Comparison of ENCODE assay signal across 17 cellular contexts in the genomic region with DNA sequence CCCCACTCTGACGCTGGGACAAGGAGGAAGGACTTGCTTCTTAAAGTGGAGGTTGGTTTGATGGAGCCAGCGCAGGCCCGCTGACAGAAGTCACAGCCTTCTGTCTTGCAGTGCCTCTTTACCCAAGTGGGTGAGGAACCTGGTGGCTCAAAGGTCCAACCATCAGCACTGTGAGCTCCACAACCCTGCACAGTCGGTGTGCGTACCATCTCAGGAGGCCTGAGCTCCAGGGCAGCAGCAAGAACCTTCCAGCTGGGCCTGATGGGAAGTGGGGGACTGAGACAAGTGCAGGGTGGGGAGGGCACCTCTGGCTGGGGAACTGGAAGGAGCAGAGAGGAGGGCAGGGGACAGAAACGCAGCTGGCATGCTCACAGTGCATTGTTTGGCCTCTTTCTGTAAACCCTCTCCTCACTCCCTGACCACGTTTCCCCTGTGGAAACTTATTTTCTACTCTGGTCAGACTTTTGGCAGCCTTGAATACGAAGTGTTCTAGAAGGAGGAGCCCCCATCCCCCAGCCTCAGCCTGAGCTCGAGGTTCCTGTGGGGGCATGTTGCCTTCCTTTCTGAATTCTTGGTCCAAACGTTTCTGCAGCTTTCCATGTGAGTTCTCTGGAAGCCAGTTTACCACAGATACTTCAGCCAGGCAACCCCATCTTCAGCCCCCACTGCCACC.
DNase-seq lines count a peak whose midpoint lies in the region; ATAC-seq and TF ChIP-seq lines count a peak whose summit lies in the region.
"Had no signal": no experiment of that assay in that cellular context is flagged by ENCODE, and none has a peak within 500 bp of the region (broad histone marks: within the 10 kb centered on the region; RNA-seq: fewer than 3 reads in every experiment).

No MANE protein-coding gene starts in this region.

- H3K27ac ChIP-seq in vagina: no peak overlapping the region
- H3K27ac ChIP-seq: heart left ventricle, left lung had no signal

- no peak overlapping the region for H3K4me3 ChIP-seq in vagina
- H3K4me3 ChIP-seq: heart left ventricle, left lung had no signal

- no peaks in the 10 kb centered on the region for H3K9me3 Mint-ChIP-seq in dendritic cell treated with granulocyte-macrophage colony-stimulating factor and Interleukin-4, amounts not matched to agents 40 ng/mL and 50 ng/mL, for 4 days
- H3K9me3 Mint-ChIP-seq: activated T-helper 17 cell treated with anti-CD3 and anti-CD28 coated beads, Interleukin-2, amount 50 U/mL, for 72 hours; HFFc6; nephron progenitor cell; stimulated activated effector memory CD8-positive, alpha-beta T cell treated with anti-CD3 and anti-CD28 coated beads, Interleukin-12 subunit alpha, Interleukin-12 subunit beta, amount 100 ng/mL, for 72 hours had no signal

- peaks cover 67% of the 10 kb centered on the region for H3K4me1 Mint-ChIP-seq in dendritic cell treated with granulocyte-macrophage colony-stimulating factor and Interleukin-4, amounts not matched to agents 40 ng/mL and 50 ng/mL, for 4 days (ENCODE audit: low read depth)
- H3K4me1 Mint-ChIP-seq: activated T-helper 17 cell treated with anti-CD3 and anti-CD28 coated beads, Interleukin-2, amount 50 U/mL, for 72 hours; stimulated activated effector memory CD8-positive, alpha-beta T cell treated with anti-CD3 and anti-CD28 coated beads, Interleukin-12 subunit alpha, Interleukin-12 subunit beta, amount 100 ng/mL, for 72 hours had no signal

- no peaks in the 10 kb centered on the region for H3K27me3 ChIP-seq in vagina
- H3K27me3 ChIP-seq: heart left ventricle, left lung had no signal

- peaks cover 3% of the 10 kb centered on the region for H3K27me3 Mint-ChIP-seq in dendritic cell treated with granulocyte-macrophage colony-stimulating factor and Interleukin-4, amounts not matched to agents 40 ng/mL and 50 ng/mL, for 4 days

- peak; percentile 17 for DNase-seq in activated CD8-positive, alpha-beta memory T cell treated with anti-CD3 and anti-CD28 coated beads for 24 hours
- DNase-seq in activated CD8-positive, alpha-beta memory T cell treated with anti-CD3 and anti-CD28 coated beads, Interleukin-2, amount 50 U/mL, for 4 hours: no peak
- DNase-seq in mucosa of gallbladder (ENCODE audit: low spot score) (peak; percentile 8), vagina (ENCODE audit: extremely low spot score in 2 of 2) (peak; percentile 62 to 88), NCI-H345 treated with DMSO at 0.1 percent for 48 hours (lab: John Stamatoyannopoulos, UW; ENCODE audit: unreplicated experiment) (no peak)
- no peak for DNase-seq in activated T-cell treated with anti-CD3 and anti-CD28 coated beads, Interleukin-2, amount 50 U/mL, for 1 hour
- DNase-seq: AML-193, heart left ventricle, HFFc6, left lung, NCI-H1048, NCI-H187, nephron progenitor cell had no signal

- H3K4me3 Mint-ChIP-seq in dendritic cell treated with granulocyte-macrophage colony-stimulating factor and Interleukin-4, amounts not matched to agents 40 ng/mL and 50 ng/mL, for 4 days: no peak overlapping the region
- H3K4me3 Mint-ChIP-seq: activated T-helper 17 cell treated with anti-CD3 and anti-CD28 coated beads, Interleukin-2, amount 50 U/mL, for 72 hours; HFFc6; nephron progenitor cell; stimulated activated effector memory CD8-positive, alpha-beta T cell treated with anti-CD3 and anti-CD28 coated beads, Interleukin-12 subunit alpha, Interleukin-12 subunit beta, amount 100 ng/mL, for 72 hours had no signal

- no peak for ATAC-seq in HG02840 (IDR thresholded peaks at IDR 0.05; ENCODE audit: low FRiP score, unreplicated experiment)
- ATAC-seq: activated T-helper 17 cell treated with anti-CD3 and anti-CD28 coated beads, Interleukin-2, amount 50 U/mL, for 72 hours; heart left ventricle; left lung; stimulated activated effector memory CD8-positive, alpha-beta T cell treated with anti-CD3 and anti-CD28 coated beads, Interleukin-12 subunit alpha, Interleukin-12 subunit beta, amount 100 ng/mL, for 72 hours had no signal

- intact Hi-C loops in dendritic cell treated with granulocyte-macrophage colony-stimulating factor and Interleukin-4, amounts not matched to agents 40 ng/mL and 50 ng/mL, for 4 days (cut with micrococcal nuclease): no loop called here
- intact Hi-C loops in vagina (cut with DNase I): no loop called here

- H3K9me3 ChIP-seq in vagina: no peaks in the 10 kb centered on the region
- H3K9me3 ChIP-seq: heart left ventricle, left lung had no signal

- no peaks in the 10 kb centered on the region for H3K36me3 Mint-ChIP-seq in dendritic cell treated with granulocyte-macrophage colony-stimulating factor and Interleukin-4, amounts not matched to agents 40 ng/mL and 50 ng/mL, for 4 days (ENCODE audit: low read depth)
- H3K36me3 Mint-ChIP-seq: stimulated activated effector memory CD8-positive, alpha-beta T cell treated with anti-CD3 and anti-CD28 coated beads, Interleukin-12 subunit alpha, Interleukin-12 subunit beta, amount 100 ng/mL, for 72 hours had no signal

- TF ChIP-seq CTCF in vagina (IDR thresholded peaks at IDR 0.05): no peak

- no peaks in the 10 kb centered on the region for H3K36me3 ChIP-seq in vagina
- H3K36me3 ChIP-seq: heart left ventricle, left lung had no signal

- no peak for TF ChIP-seq POLR2A in vagina (IDR thresholded peaks at IDR 0.05)

- peak overlapping the region; percentile 17 for H3K27ac Mint-ChIP-seq in dendritic cell treated with granulocyte-macrophage colony-stimulating factor and Interleukin-4, amounts not matched to agents 40 ng/mL and 50 ng/mL, for 4 days
- H3K27ac Mint-ChIP-seq: activated T-helper 17 cell treated with anti-CD3 and anti-CD28 coated beads, Interleukin-2, amount 50 U/mL, for 72 hours; HFFc6; nephron progenitor cell; stimulated activated effector memory CD8-positive, alpha-beta T cell treated with anti-CD3 and anti-CD28 coated beads, Interleukin-12 subunit alpha, Interleukin-12 subunit beta, amount 100 ng/mL, for 72 hours had no signal

- H3K4me1 ChIP-seq in vagina: peaks cover 52% of the 10 kb centered on the region

Comparison
In these comparisons a context has a peak if more than half of its experiments do, and no peak if none do; other contexts are left out.
1. DNase-seq: peak in activated CD8-positive, alpha-beta memory T cell treated with anti-CD3 and anti-CD28 coated beads for 24 hours (single experiment), mucosa of gallbladder (single experiment) and vagina (2 of 2); none in activated CD8-positive, alpha-beta memory T cell treated with anti-CD3 and anti-CD28 coated beads, Interleukin-2, amount 50 U/mL, for 4 hours (single experiment), activated T-cell treated with anti-CD3 and anti-CD28 coated beads, Interleukin-2, amount 50 U/mL, for 1 hour (single experiment) and NCI-H345 treated with DMSO at 0.1 percent for 48 hours (single experiment).